Comparison of ENCODE assay signal across 8 cellular contexts in genomic region chr6:89034586-89035251, GRCh38. TPM values are rescaled to one million over a fixed set of nuclear protein-coding genes. Genes with fewer than 3 reads are reported as not detected.
DNase-seq lines count a peak whose midpoint lies in the region; ATAC-seq and TF ChIP-seq lines count a peak whose summit lies in the region.

No MANE protein-coding gene starts in this region.

- no peaks in the 10 kb centered on the region for H3K9me3 ChIP-seq in thymus (ENCODE audit: control insufficient read depth)

- no peaks in the 10 kb centered on the region for H3K27me3 ChIP-seq in thymus (ENCODE audit: control insufficient read depth, insufficient read depth)

- H3K27ac ChIP-seq in thymus (ENCODE audit: low read depth), result peak overlapping the region; percentile 76

- ATAC-seq in left lobe of liver (peak; percentile 23), left colon (no peak)

- 93% methylated on average over 7 of the region's 7 CpGs for WGBS in thymus

- no peaks in the 10 kb centered on the region for H3K36me3 ChIP-seq in thymus (ENCODE audit: control insufficient read depth, insufficient read depth)

- intact Hi-C loops in left colon (cut with DNase I, micrococcal nuclease), result no loop called here

- in situ Hi-C loops in astrocyte of the spinal cord (cut with HindIII; ENCODE audit: low sequenced_read_pairs), result no loop called here

- H3K4me1 ChIP-seq in thymus (ENCODE audit: control insufficient read depth, insufficient read depth, low read length), result no peaks in the 10 kb centered on the region

- H3K4me3 ChIP-seq in astrocyte of the spinal cord (ENCODE audit: low read depth, low read length), result no peak overlapping the region
- H3K4me3 ChIP-seq in thymus (ENCODE audit: low read length), result no peak overlapping the region

- TF ChIP-seq CTCF in astrocyte of the spinal cord (IDR thresholded peaks at IDR 0.05; ENCODE audit: low read depth, low read length), result no peak

- DNase-seq in Kasumi-1 (lab: John Stamatoyannopoulos, UW) (peak; percentile 70 to 76), astrocyte of the spinal cord (ENCODE audit: low read depth, low spot score) (peak; percentile 48), left lobe of liver (ENCODE audit: low spot score) (no peak), cerebellum (ENCODE audit: low spot score) (no peak), hepatic stellate cell (ENCODE audit: low spot score) (no peak), left colon (no peak), NCI-H1105 (lab: John Stamatoyannopoulos, UW) (no peak)

RNA-seq across cellular contexts. Expression of gene PNRC1, which starts 45.8 kb away (rescaled TPM):
- total RNA-seq in left lobe of liver (58.2 TPM), cerebellum (75.8 TPM), left colon (100 to 1,000 TPM in 1 of 2 donors, 10 to 100 TPM in 1; 73.1 to 138 TPM)
- polyA plus RNA-seq in thymus, result 230 TPM

Comparison
In these comparisons a context has a peak if more than half of its experiments do, and no peak if none do; other contexts are left out.
1. DNase-seq: peak in Kasumi-1 (2 of 2) and astrocyte of the spinal cord (single experiment); none in left lobe of liver (single experiment), cerebellum (single experiment), hepatic stellate cell (single experiment), left colon (0 of 2) and NCI-H1105 (single experiment).